11 cellular contexts compared by ENCODE assay signal in genomic region chr10:69734797-69735468, GRCh38.
A peak's percentile ranks its signal among the peaks of the same experiment; 100 is the strongest.
DNase-seq lines count a peak whose midpoint lies in the region; ATAC-seq and TF ChIP-seq lines count a peak whose summit lies in the region.
"Had no signal": no experiment of that assay in that cellular context is flagged by ENCODE, and none has a peak within 500 bp of the region (broad histone marks: within the 10 kb centered on the region; RNA-seq: fewer than 3 reads in every experiment).

No MANE protein-coding gene starts in this region.

- no peak for TF ChIP-seq CTCF in heart left ventricle (IDR thresholded peaks at IDR 0.05)

- H3K9me3 Mint-ChIP-seq in activated naive CD4-positive, alpha-beta T cell treated with anti-CD3 and anti-CD28 coated beads, Interleukin-2, amount 50 U/mL, for 72 hours, result no peaks in the 10 kb centered on the region
- no peaks in the 10 kb centered on the region for H3K9me3 Mint-ChIP-seq in activated naive CD8-positive, alpha-beta T cell treated with anti-CD3 and anti-CD28 coated beads, Interleukin-2, amount 50 U/mL, for 24 hours
- H3K9me3 Mint-ChIP-seq in stimulated activated naive CD8-positive, alpha-beta T cell treated with anti-CD3 and anti-CD28 coated beads, Interleukin-15, Interleukin-2, amounts not matched to agents 100 ng/mL and 50 ng/mL, for 24 hours, result no peaks in the 10 kb centered on the region

- peak; percentile 86 to 87 for ATAC-seq in activated naive CD4-positive, alpha-beta T cell treated with anti-CD3 and anti-CD28 coated beads, Interleukin-2, amount 50 U/mL, for 72 hours
- peak; percentile 86 for ATAC-seq in activated naive CD8-positive, alpha-beta T cell treated with anti-CD3 and anti-CD28 coated beads, Interleukin-2, amount 50 U/mL, for 24 hours
- no peak for ATAC-seq in heart left ventricle

- H3K4me1 Mint-ChIP-seq in activated naive CD8-positive, alpha-beta T cell treated with anti-CD3 and anti-CD28 coated beads, Interleukin-2, amount 50 U/mL, for 24 hours, result peaks cover 17% of the 10 kb centered on the region
- H3K4me1 Mint-ChIP-seq in stimulated activated naive CD8-positive, alpha-beta T cell treated with anti-CD3 and anti-CD28 coated beads, Interleukin-15, Interleukin-2, amounts not matched to agents 100 ng/mL and 50 ng/mL, for 24 hours (ENCODE audit: low read depth), result peaks cover 10% of the 10 kb centered on the region
- H3K4me1 Mint-ChIP-seq: B cell had no signal

- peak in 1 of 2 donors; percentile 21 for DNase-seq in activated naive CD4-positive, alpha-beta T cell treated with anti-CD3 and anti-CD28 coated beads, Interleukin-2, amount 50 U/mL, for 72 hours (ENCODE audit: low spot score in 2 of 2)
- no peak for DNase-seq in activated naive CD4-positive, alpha-beta T cell treated with Interleukin-2 at 50 U/mL for 16 hours
- DNase-seq in NOMO-1 (lab: John Stamatoyannopoulos, UW; ENCODE audit: unreplicated experiment in 2 of 2) (peak; percentile 45 to 70), caudate nucleus (lab: John Stamatoyannopoulos, UW) (no peak), COR-L47 (lab: John Stamatoyannopoulos, UW) (no peak), heart left ventricle (no peak)
- DNase-seq in activated naive CD8-positive, alpha-beta T cell treated with anti-CD3 and anti-CD28 coated beads, Interleukin-2, amount 50 U/mL, for 24 hours, result peak; percentile 26
- DNase-seq: activated gamma-delta T cell had no signal

- no peaks in the 10 kb centered on the region for H3K36me3 ChIP-seq in heart left ventricle
- H3K36me3 ChIP-seq: vagina had no signal

- intact Hi-C loops in heart left ventricle (cut with DNase I), result loop anchor here in 6 of 10 donors (5.0 to 10.0 kb wide), 3 partner anchors 62 to 180 kb away; partner anchors contain the start of gene COL13A1 (in 4 of the 6)

- peaks cover 0 to 63% (median 24%) of the 10 kb centered on the region in 12 donors for H3K4me1 ChIP-seq in heart left ventricle

- H3K27ac Mint-ChIP-seq in activated naive CD4-positive, alpha-beta T cell treated with anti-CD3 and anti-CD28 coated beads, Interleukin-2, amount 50 U/mL, for 72 hours, result peak overlapping the region in 1 of 2 donors; percentile 48
- H3K27ac Mint-ChIP-seq in activated naive CD8-positive, alpha-beta T cell treated with anti-CD3 and anti-CD28 coated beads, Interleukin-2, amount 50 U/mL, for 24 hours, result peak overlapping the region; percentile 76
- peak overlapping the region; percentile 14 for H3K27ac Mint-ChIP-seq in stimulated activated naive CD8-positive, alpha-beta T cell treated with anti-CD3 and anti-CD28 coated beads, Interleukin-15, Interleukin-2, amounts not matched to agents 100 ng/mL and 50 ng/mL, for 24 hours
- H3K27ac Mint-ChIP-seq: B cell had no signal

- H3K4me3 Mint-ChIP-seq in activated naive CD8-positive, alpha-beta T cell treated with anti-CD3 and anti-CD28 coated beads, Interleukin-2, amount 50 U/mL, for 24 hours, result peak overlapping the region; percentile 9
- no peak overlapping the region for H3K4me3 Mint-ChIP-seq in stimulated activated naive CD8-positive, alpha-beta T cell treated with anti-CD3 and anti-CD28 coated beads, Interleukin-15, Interleukin-2, amounts not matched to agents 100 ng/mL and 50 ng/mL, for 24 hours
- H3K4me3 Mint-ChIP-seq: B cell had no signal

- H3K4me3 ChIP-seq in heart left ventricle, result no peak overlapping the region
- H3K4me3 ChIP-seq: vagina had no signal

- no peaks in the 10 kb centered on the region for H3K36me3 Mint-ChIP-seq in activated naive CD4-positive, alpha-beta T cell treated with anti-CD3 and anti-CD28 coated beads, Interleukin-2, amount 50 U/mL, for 72 hours
- H3K36me3 Mint-ChIP-seq in activated naive CD8-positive, alpha-beta T cell treated with anti-CD3 and anti-CD28 coated beads, Interleukin-2, amount 50 U/mL, for 24 hours (ENCODE audit: low read depth), result no peaks in the 10 kb centered on the region
- H3K36me3 Mint-ChIP-seq in stimulated activated naive CD8-positive, alpha-beta T cell treated with anti-CD3 and anti-CD28 coated beads, Interleukin-15, Interleukin-2, amounts not matched to agents 100 ng/mL and 50 ng/mL, for 24 hours (ENCODE audit: low read depth), result no peaks in the 10 kb centered on the region

- peaks cover 2% of the 10 kb centered on the region for H3K27me3 Mint-ChIP-seq in activated naive CD8-positive, alpha-beta T cell treated with anti-CD3 and anti-CD28 coated beads, Interleukin-2, amount 50 U/mL, for 24 hours
- peaks cover 4% of the 10 kb centered on the region for H3K27me3 Mint-ChIP-seq in stimulated activated naive CD8-positive, alpha-beta T cell treated with anti-CD3 and anti-CD28 coated beads, Interleukin-15, Interleukin-2, amounts not matched to agents 100 ng/mL and 50 ng/mL, for 24 hours
- H3K27me3 Mint-ChIP-seq: B cell had no signal

- H3K27me3 ChIP-seq in heart left ventricle, result no peaks in the 10 kb centered on the region
- H3K27me3 ChIP-seq: vagina had no signal

- no peaks in the 10 kb centered on the region for H3K9me3 ChIP-seq in heart left ventricle
- H3K9me3 ChIP-seq: vagina had no signal

- 80 to 89% (median 88%) methylated on average over 9 of the region's 9 CpGs for WGBS in heart left ventricle, 4 donors

- H3K27ac ChIP-seq in caudate nucleus (ENCODE audit: low read depth, low read length) (no peak overlapping the region), heart left ventricle (no peak overlapping the region)
- H3K27ac ChIP-seq: vagina had no signal

- no peak for TF ChIP-seq POLR2A in heart left ventricle (IDR thresholded peaks at IDR 0.05)

Comparison
In these comparisons a context has a peak if more than half of its experiments do, and no peak if none do; other contexts are left out.
1. ATAC-seq: peak in activated naive CD4-positive, alpha-beta T cell treated with anti-CD3 and anti-CD28 coated beads, Interleukin-2, amount 50 U/mL, for 72 hours (2 of 2) and activated naive CD8-positive, alpha-beta T cell treated with anti-CD3 and anti-CD28 coated beads, Interleukin-2, amount 50 U/mL, for 24 hours (single experiment); none in heart left ventricle (0 of 4).
2. DNase-seq: peak in NOMO-1 (2 of 2) and activated naive CD8-positive, alpha-beta T cell treated with anti-CD3 and anti-CD28 coated beads, Interleukin-2, amount 50 U/mL, for 24 hours (single experiment); none in activated naive CD4-positive, alpha-beta T cell treated with Interleukin-2 at 50 U/mL for 16 hours (single experiment), caudate nucleus (0 of 61), COR-L47 (single experiment) and heart left ventricle (0 of 5).